Comparison of ENCODE assay signal across 8 cellular contexts in genomic region chr6:163460307-163460782, GRCh38. TPM values are rescaled to one million over a fixed set of nuclear protein-coding genes. Genes with fewer than 3 reads are reported as not detected.
DNase-seq lines count a peak whose midpoint lies in the region; ATAC-seq and TF ChIP-seq lines count a peak whose summit lies in the region.

No MANE protein-coding gene starts in this region.

- peak overlapping the region; percentile 95 for H3K4me3 ChIP-seq in CD4-positive, CD25-positive, alpha-beta regulatory T cell (ENCODE audit: low read depth, low read length)
- peak overlapping the region in 3 of 4 donors; percentile 2 to 43 (median 3) for H3K4me3 ChIP-seq in transverse colon

- intact Hi-C loops in transverse colon (cut with DNase I; ENCODE audit: low total_unique reads) = no loop called here

- peak; percentile 76 to 92 for ATAC-seq in CD4-positive, CD25-positive, alpha-beta regulatory T cell (ENCODE audit: low read depth in 2 of 2)
- ATAC-seq in GM19351 (IDR thresholded peaks at IDR 0.05; ENCODE audit: unreplicated experiment) = peak; percentile 75
- ATAC-seq in HG03354 (IDR thresholded peaks at IDR 0.05; ENCODE audit: poor library complexity, severe bottlenecking, unreplicated experiment) = peak; percentile 97

- TF ChIP-seq EP300 in transverse colon (IDR thresholded peaks at IDR 0.05; ENCODE audit: low read depth) = no peak

- H3K27ac Mint-ChIP-seq in CD4-positive, CD25-positive, alpha-beta regulatory T cell = peak overlapping the region; percentile 96 to 99 (median 99)
- peak overlapping the region; percentile 96 for H3K27ac Mint-ChIP-seq in activated naive CD8-positive, alpha-beta T cell treated with anti-CD3 and anti-CD28 coated beads for 36 hours

- H3K27me3 ChIP-seq in CD4-positive, CD25-positive, alpha-beta regulatory T cell (ENCODE audit: control insufficient read depth, insufficient read depth, low read length) = no peaks in the 10 kb centered on the region
- H3K27me3 ChIP-seq in transverse colon = no peaks in the 10 kb centered on the region

- H3K27ac ChIP-seq in CD4-positive, CD25-positive, alpha-beta regulatory T cell (ENCODE audit: insufficient read depth, low read length, poor library complexity, severe bottlenecking) = peak overlapping the region; percentile 92
- H3K27ac ChIP-seq in transverse colon = peak overlapping the region; percentile 32 to 61 (median 36)

- 16 to 49% methylated on average over 3 to 5 of the region's 5 CpGs for WGBS in transverse colon (ENCODE audit: low coverage in 1 of 2), 2 donors

- H3K36me3 ChIP-seq in CD4-positive, CD25-positive, alpha-beta regulatory T cell (ENCODE audit: control insufficient read depth, insufficient read depth, low read length) = peaks cover 4% of the 10 kb centered on the region
- H3K36me3 ChIP-seq in transverse colon = no peaks in the 10 kb centered on the region

- H3K36me3 Mint-ChIP-seq in CD4-positive, CD25-positive, alpha-beta regulatory T cell = peaks cover 17% of the 10 kb centered on the region
- peaks cover 42% of the 10 kb centered on the region for H3K36me3 Mint-ChIP-seq in activated naive CD8-positive, alpha-beta T cell treated with anti-CD3 and anti-CD28 coated beads for 36 hours

- no peaks in the 10 kb centered on the region for H3K9me3 Mint-ChIP-seq in CD4-positive, CD25-positive, alpha-beta regulatory T cell
- no peaks in the 10 kb centered on the region for H3K9me3 Mint-ChIP-seq in activated naive CD8-positive, alpha-beta T cell treated with anti-CD3 and anti-CD28 coated beads for 36 hours

- in situ Hi-C loops in transverse colon (cut with MboI; ENCODE audit: low pct_ligation_motif_present in 1 of 4, low pct_unique_long_range_greater_than_20kb in 1 of 4, low sequenced_read_pairs in 3 of 4) = no loop called here

- peak overlapping the region; percentile 85 to 96 (median 93) for H3K4me3 Mint-ChIP-seq in CD4-positive, CD25-positive, alpha-beta regulatory T cell
- peak overlapping the region; percentile 86 for H3K4me3 Mint-ChIP-seq in activated naive CD8-positive, alpha-beta T cell treated with anti-CD3 and anti-CD28 coated beads for 36 hours

- no peak for TF ChIP-seq POLR2A in transverse colon (IDR thresholded peaks at IDR 0.05)

- no peak for TF ChIP-seq CTCF in transverse colon (IDR thresholded peaks at IDR 0.05)

- no peaks in the 10 kb centered on the region for H3K9me3 ChIP-seq in CD4-positive, CD25-positive, alpha-beta regulatory T cell (ENCODE audit: control insufficient read depth in 2 of 2, low read length in 2 of 2)
- no peaks in the 10 kb centered on the region for H3K9me3 ChIP-seq in transverse colon

- peak; percentile 4 to 88 (median 76) for DNase-seq in CD4-positive, CD25-positive, alpha-beta regulatory T cell
- no peak for DNase-seq in activated naive CD8-positive, alpha-beta T cell treated with anti-CD3 and anti-CD28 coated beads for 36 hours
- DNase-seq in iris pigment epithelial cell (ENCODE audit: low read depth) (peak; percentile 59), transverse colon (no peak), T-helper 9 cell (no peak), NCI-H2081 treated with DMSO at 0.1 percent for 48 hours (lab: John Stamatoyannopoulos, UW) (no peak)

- peaks cover 48% of the 10 kb centered on the region for H3K4me1 ChIP-seq in CD4-positive, CD25-positive, alpha-beta regulatory T cell (ENCODE audit: control insufficient read depth, insufficient read depth, low read length, poor library complexity, severe bottlenecking)
- H3K4me1 ChIP-seq in transverse colon = peaks cover 0 to 46% (median 7%) of the 10 kb centered on the region in 4 donors

- no peaks in the 10 kb centered on the region for H3K27me3 Mint-ChIP-seq in CD4-positive, CD25-positive, alpha-beta regulatory T cell
- no peaks in the 10 kb centered on the region for H3K27me3 Mint-ChIP-seq in activated naive CD8-positive, alpha-beta T cell treated with anti-CD3 and anti-CD28 coated beads for 36 hours

- peaks cover 45 to 72% (median 61%) of the 10 kb centered on the region in 4 donors for H3K4me1 Mint-ChIP-seq in CD4-positive, CD25-positive, alpha-beta regulatory T cell
- peaks cover 53% of the 10 kb centered on the region for H3K4me1 Mint-ChIP-seq in activated naive CD8-positive, alpha-beta T cell treated with anti-CD3 and anti-CD28 coated beads for 36 hours

RNA-seq across cellular contexts. Expression of gene QKI, which starts 45.8 kb away (rescaled TPM):
- 89.7 TPM for total RNA-seq in CD4-positive, CD25-positive, alpha-beta regulatory T cell
- 10 to 100 TPM; 10.0 to 22.2 (median 13.7) TPM for polyA plus RNA-seq in CD4-positive, CD25-positive, alpha-beta regulatory T cell
- total RNA-seq in activated naive CD8-positive, alpha-beta T cell treated with anti-CD3 and anti-CD28 coated beads for 36 hours = 10 to 100 TPM; 58.0 to 59.7 TPM
- 10 to 100 TPM in 3 of 4 donors, 1 to 10 TPM in 1; 8.4 to 41.8 (median 22.7) TPM for total RNA-seq in transverse colon

Comparison
In these comparisons a context has a peak if more than half of its experiments do, and no peak if none do; other contexts are left out.
1. DNase-seq: peak in CD4-positive, CD25-positive, alpha-beta regulatory T cell (3 of 3) and iris pigment epithelial cell (single experiment); none in activated naive CD8-positive, alpha-beta T cell treated with anti-CD3 and anti-CD28 coated beads for 36 hours (single experiment), transverse colon (single experiment), T-helper 9 cell (single experiment) and NCI-H2081 treated with DMSO at 0.1 percent for 48 hours (single experiment).
2. Peak in every context shown above with its lines, with median percentiles within 50 percentile points of each other: ATAC-seq.